Comparison of ENCODE assay signal across 33 cellular contexts in the genomic region with DNA sequence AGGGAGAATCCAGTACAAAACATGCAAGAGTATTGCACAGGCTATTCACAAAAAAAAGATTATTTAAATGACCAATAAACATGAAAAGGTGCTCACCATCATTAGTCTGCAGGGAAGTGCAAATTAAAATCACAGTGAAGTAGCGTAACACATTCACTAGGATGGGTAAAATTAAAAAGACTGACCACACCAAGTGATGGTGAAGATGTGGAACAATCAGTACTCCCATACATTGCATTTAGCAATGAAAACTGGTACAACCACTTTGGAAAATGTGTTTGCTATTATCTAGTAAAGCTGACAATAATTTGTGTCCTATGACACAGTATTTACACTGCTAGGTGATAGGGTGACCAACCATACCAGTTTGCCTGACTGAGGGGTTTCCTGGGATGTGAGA. TPM values are rescaled to one million over a fixed set of nuclear protein-coding genes. Genes with fewer than 3 reads are reported as not detected.
"Had no signal": no experiment of that assay in that cellular context is flagged by ENCODE, and none has a peak within 500 bp of the region (broad histone marks: within the 10 kb centered on the region; RNA-seq: fewer than 3 reads in every experiment).

No MANE protein-coding gene starts in this region.

- FAIRE-seq: colon, endometrium, endothelial cell of umbilical vein, frontal cortex had no signal

- H3K4me3 ChIP-seq: colonic mucosa, coronary artery, dorsolateral prefrontal cortex, esophagus muscularis mucosa, esophagus squamous epithelium, gastrocnemius medialis, gastroesophageal sphincter, heart left ventricle, heart right ventricle had no signal

- H3K27me3 ChIP-seq: colonic mucosa, dorsolateral prefrontal cortex, gastrocnemius medialis, gastroesophageal sphincter had no signal

- H3K9me3 ChIP-seq: colonic mucosa, esophagus muscularis mucosa, gastrocnemius medialis, gastroesophageal sphincter had no signal

- H3K36me3 ChIP-seq: colonic mucosa, esophagus muscularis mucosa, esophagus squamous epithelium, gastrocnemius medialis, gastroesophageal sphincter, heart left ventricle, heart right ventricle had no signal

- H3K27ac ChIP-seq: colonic mucosa, coronary artery, dorsolateral prefrontal cortex, epithelial cell of prostate, esophagus muscularis mucosa, esophagus squamous epithelium, foreskin keratinocyte, gastrocnemius medialis, gastroesophageal sphincter, heart left ventricle, heart right ventricle had no signal

- DNase-seq: colonic mucosa; cortex of kidney; dermis blood vessel endothelial cell; dorsolateral prefrontal cortex; effector CD4-positive, alpha-beta T cell; effector CD8-positive, alpha-beta T cell; effector memory CD4-positive, alpha-beta T cell; effector memory CD8-positive, alpha-beta T cell; endodermal cell; erythroblast; esophagus squamous epithelium; foreskin fibroblast; foreskin keratinocyte; foreskin melanocyte; gastrocnemius medialis; glutamatergic neuron; head of caudate nucleus; heart left ventricle; heart right ventricle had no signal

- H3K4me1 ChIP-seq: colonic mucosa, foreskin keratinocyte had no signal

- ATAC-seq: effector memory CD8-positive, alpha-beta T cell; esophagus mucosa; foreskin keratinocyte; gastrocnemius medialis; gastroesophageal sphincter; heart left ventricle; heart right ventricle had no signal

RNA-seq across cellular contexts. Expression of a gene that starts 26.4 kb away (rescaled TPM):
- polyA plus RNA-seq: fibroblast of lung had no signal

RNA-seq across cellular contexts. Expression of a gene that starts 34.0 kb away (rescaled TPM):
- total RNA-seq: dermis blood vessel endothelial cell, dermis microvascular lymphatic vessel endothelial cell, endothelial cell of umbilical vein, epithelial cell of proximal tubule, esophagus mucosa, esophagus squamous epithelium, fibroblast of villous mesenchyme, foreskin keratinocyte, gastrocnemius medialis, glomerular endothelial cell had no signal
- polyA plus RNA-seq: foreskin keratinocyte had no signal

RNA-seq across cellular contexts. Expression of a gene that starts 45.5 kb away (rescaled TPM):
- total RNA-seq: dermis microvascular lymphatic vessel endothelial cell, endothelial cell of umbilical vein had no signal

RNA-seq across cellular contexts. Expression of a gene that starts 51.5 kb away (rescaled TPM):
- total RNA-seq: dermis blood vessel endothelial cell, dermis microvascular lymphatic vessel endothelial cell, esophagus muscularis mucosa, frontal cortex, gastrocnemius medialis, gastroesophageal sphincter, glomerular endothelial cell had no signal
- polyA plus RNA-seq: fibroblast of lung had no signal
